ENCODE assay signal across 9 cellular contexts in the genomic region with DNA sequence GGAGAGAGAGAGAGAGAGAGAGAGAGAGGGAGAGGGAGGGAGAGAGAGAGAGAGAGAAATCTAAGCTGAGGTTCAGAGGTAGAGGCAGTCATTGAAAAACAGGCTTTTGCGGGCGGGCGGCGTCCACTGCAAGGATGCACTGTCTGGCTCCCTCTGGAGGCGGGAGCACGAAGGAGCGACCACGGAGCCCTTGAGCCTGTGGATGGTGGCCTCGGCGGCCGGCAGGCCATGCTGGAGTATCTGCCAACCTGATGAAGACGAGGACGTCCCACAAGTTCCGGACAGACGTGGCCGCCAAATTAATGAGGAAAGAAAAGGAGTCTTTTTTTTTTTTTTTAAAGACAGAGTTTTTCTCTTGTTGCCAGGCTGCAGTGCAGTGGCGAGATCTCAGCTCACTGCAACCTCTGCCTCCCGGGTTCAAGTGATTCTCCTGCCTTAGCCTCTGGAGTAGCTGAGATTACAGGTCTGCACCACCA. TPM values are rescaled to one million over a fixed set of nuclear protein-coding genes. Genes with fewer than 3 reads are reported as not detected.
A peak's percentile ranks its signal among the peaks of the same experiment; 100 is the strongest.
DNase-seq lines count a peak whose midpoint lies in the region; ATAC-seq and TF ChIP-seq lines count a peak whose summit lies in the region.
"Had no signal": no experiment of that assay in that cellular context is flagged by ENCODE, and none has a peak within 500 bp of the region (broad histone marks: within the 10 kb centered on the region; RNA-seq: fewer than 3 reads in every experiment).

No MANE protein-coding gene starts in this region.

- ATAC-seq in HG03175 (IDR thresholded peaks at IDR 0.05; ENCODE audit: unreplicated experiment) (peak; percentile 67), lower lobe of right lung (peak; percentile 89 to 92)

- H3K9me3 ChIP-seq in lower lobe of right lung = no peaks in the 10 kb centered on the region
- H3K9me3 ChIP-seq: BLaER1 had no signal

- peaks cover 14% of the 10 kb centered on the region for H3K4me1 ChIP-seq in lower lobe of right lung

- no peaks in the 10 kb centered on the region for H3K36me3 ChIP-seq in lower lobe of right lung
- H3K36me3 ChIP-seq: BLaER1 had no signal

- DNase-seq in NCI-H1417 (lab: John Stamatoyannopoulos, UW) (peak; percentile 29 to 81 (median 58)), NCI-H1417 treated with DMSO at 0.1 percent for 48 hours (lab: John Stamatoyannopoulos, UW) (no peak), NCI-H748 (lab: John Stamatoyannopoulos, UW; ENCODE audit: unreplicated experiment) (peak; percentile 80), dermis blood vessel endothelial cell (peak; percentile 89), lower lobe of right lung (peak; percentile 94)
- peak; percentile 82 to 85 for DNase-seq in activated CD4-positive, alpha-beta T cell treated with anti-CD3 and anti-CD28 coated beads, Interleukin-2, amount 50 U/mL, for 48 hours
- DNase-seq in stimulated activated CD4-positive, alpha-beta T cell treated with anti-CD3 and anti-CD28 coated beads, TNF-alpha, amount 100 ng/mL, for 24 hours (ENCODE audit: low read depth in 3 of 3) = peak; percentile 51 to 70 (median 55)

- intact Hi-C loops in lower lobe of right lung (cut with DNase I) = no loop called here

- H3K27ac ChIP-seq in lower lobe of right lung = no peak overlapping the region
- H3K27ac ChIP-seq: BLaER1 had no signal

- no peak overlapping the region for H3K4me3 ChIP-seq in lower lobe of right lung
- H3K4me3 ChIP-seq: BLaER1 had no signal

- peak; percentile 78 for TF ChIP-seq CTCF in lower lobe of right lung (IDR thresholded peaks at IDR 0.05)

- H3K27me3 ChIP-seq in lower lobe of right lung (ENCODE audit: low read depth) = no peaks in the 10 kb centered on the region

RNA-seq across cellular contexts. Expression of gene CCDC125, which starts 2.2 kb away (rescaled TPM):
- total RNA-seq in dermis blood vessel endothelial cell (5.6 and 8.7 TPM in 2 replicates), lower lobe of right lung (13.0 TPM)

RNA-seq across cellular contexts. Expression of gene AK6, which starts 34.5 kb away (rescaled TPM):
- 21.3 and 52.0 TPM in 2 replicates for total RNA-seq in dermis blood vessel endothelial cell
- 29.1 TPM for total RNA-seq in lower lobe of right lung

RNA-seq across cellular contexts. Expression of gene TAF9, which starts 34.5 kb away (rescaled TPM):
- total RNA-seq in dermis blood vessel endothelial cell (56.7 and 94.0 TPM in 2 replicates), lower lobe of right lung (35.7 TPM)

RNA-seq across cellular contexts. Expression of gene RAD17, which starts 34.8 kb away (rescaled TPM):
- total RNA-seq in dermis blood vessel endothelial cell = 17.4 and 19.1 TPM in 2 replicates
- total RNA-seq in lower lobe of right lung = 19.5 TPM
